In genomic region chr6:84094050-84094435, GRCh38 we compare ENCODE assay signal across 1 cellular context.
TF ChIP-seq lines count a peak whose summit lies in the region.

No MANE protein-coding gene starts in this region.

TF ChIP-seq in GM23338, 12 proteins besides CTCF, POLR2A, EP300 and RAD21 (continued from another document):
- TF ChIP-seq REST (IDR thresholded peaks at IDR 0.05; ENCODE audit: unreplicated experiment) (no peak), NANOG (IDR thresholded peaks at IDR 0.05; ENCODE audit: borderline replicate concordance) (no peak), ZNF114 (CRISPR knock-in tag; IDR thresholded peaks at IDR 0.05) (no peak)
